ENCODE assay signal across 13 cellular contexts in genomic region chr15:96037584-96037983, GRCh38.
DNase-seq lines count a peak whose midpoint lies in the region; ATAC-seq and TF ChIP-seq lines count a peak whose summit lies in the region.
"Had no signal": no experiment of that assay in that cellular context is flagged by ENCODE, and none has a peak within 500 bp of the region (broad histone marks: within the 10 kb centered on the region; RNA-seq: fewer than 3 reads in every experiment).

No MANE protein-coding gene starts in this region.

- no peaks in the 10 kb centered on the region for H3K9me2 ChIP-seq in GM23338 (ENCODE audit: insufficient read depth)

- H3K36me3 ChIP-seq in IMR-90 (ENCODE audit: control insufficient read depth, insufficient read depth, low read length) (no peaks in the 10 kb centered on the region), GM23338 (ENCODE audit: insufficient read depth) (no peaks in the 10 kb centered on the region)
- H3K36me3 ChIP-seq: esophagus squamous epithelium, left ventricle myocardium inferior had no signal

- H2AK9ac ChIP-seq in IMR-90 (replicated peaks; ENCODE audit: low read depth, low read length, poor library complexity): no peak overlapping the region

- H3K79me1 ChIP-seq in IMR-90 (ENCODE audit: low read depth in 1 of 2, low read length in 2 of 2): no peaks in the 10 kb centered on the region

- no peak for TF ChIP-seq POLR2A in IMR-90 (IDR thresholded peaks at IDR 0.05; ENCODE audit: low read depth, low read length)

- no TSS peak for BruUV-seq in IMR-90 (replicated peaks; lab: Mats Ljungman, UMichigan)

- dilution Hi-C loops in IMR-90 (cut with HindIII; ENCODE audit: low sequenced_read_pairs, unreplicated experiment): no loop called here

- no peak overlapping the region for H4K91ac ChIP-seq in IMR-90 (ENCODE audit: insufficient read depth, low read depth, low read length)

- TF ChIP-seq CTCF in IMR-90 (conservative IDR thresholded peaks at IDR 0.05; ENCODE audit: low read depth, low read length) (no peak), GM23338 (conservative IDR thresholded peaks at IDR 0.05; ENCODE audit: low read depth in 2 of 2) (no peak)

- H4K20me1 ChIP-seq in IMR-90 (ENCODE audit: insufficient read depth, low read length): no peaks in the 10 kb centered on the region
- H4K20me1 ChIP-seq in GM23338 (replicated peaks; ENCODE audit: insufficient read depth): no peaks in the 10 kb centered on the region; the same call in 1 of the 2 replicates

- H3F3A ChIP-seq in GM23338 (replicated peaks; ENCODE audit: low read depth): no peaks in the 10 kb centered on the region

- H2BK15ac ChIP-seq in IMR-90 (ENCODE audit: low read depth, low read length): no peak overlapping the region

- H3K9me3 ChIP-seq in IMR-90 (ENCODE audit: control insufficient read depth, insufficient read depth, low read length): no peaks in the 10 kb centered on the region
- H3K9me3 ChIP-seq: esophagus squamous epithelium, left ventricle myocardium inferior had no signal

- no peak overlapping the region for H3K18ac ChIP-seq in IMR-90 (ENCODE audit: low read depth, low read length)

- H4K5ac ChIP-seq in IMR-90 (ENCODE audit: low read depth, low read length): no peak overlapping the region

- H3K9ac ChIP-seq in IMR-90 (ENCODE audit: low read depth, low read length): no peak overlapping the region

- no peak overlapping the region for H3K4me3 Mint-ChIP-seq in GM23338
- H3K4me3 Mint-ChIP-seq: stimulated activated naive CD8-positive, alpha-beta T cell treated with anti-CD3 and anti-CD28 coated beads, Interleukin-15, Interleukin-2, amounts not matched to agents 100 ng/mL and 50 ng/mL, for 24 hours had no signal

- H3K4me2 ChIP-seq in IMR-90 (ENCODE audit: low read depth, low read length): no peak overlapping the region
- no peak overlapping the region for H3K4me2 ChIP-seq in GM23338

- no peaks in the 10 kb centered on the region for H3K9me3 Mint-ChIP-seq in GM23338
- H3K9me3 Mint-ChIP-seq: stimulated activated naive CD8-positive, alpha-beta T cell treated with anti-CD3 and anti-CD28 coated beads, Interleukin-15, Interleukin-2, amounts not matched to agents 100 ng/mL and 50 ng/mL, for 24 hours had no signal

- H3K9me1 ChIP-seq in IMR-90 (ENCODE audit: insufficient read depth, low read length): no peaks in the 10 kb centered on the region

- H2BK120ac ChIP-seq in IMR-90 (ENCODE audit: low read depth, low read length): no peak overlapping the region

- H3K4me1 ChIP-seq in IMR-90 (ENCODE audit: control insufficient read depth, insufficient read depth, low read length) (no peaks in the 10 kb centered on the region), GM23338 (ENCODE audit: insufficient read depth) (peaks cover 12% of the 10 kb centered on the region; the same call in 1 of the 2 replicates)
- H3K4me1 ChIP-seq: esophagus squamous epithelium had no signal

- H2BK20ac ChIP-seq in IMR-90 (ENCODE audit: low read depth, low read length): no peak overlapping the region

- no peak overlapping the region for H2AK5ac ChIP-seq in IMR-90 (ENCODE audit: low read depth, low read length)

- no peak for TF ChIP-seq RAD21 in IMR-90 (IDR thresholded peaks at IDR 0.05; ENCODE audit: low read length)

- H2AFZ ChIP-seq in IMR-90 (replicated peaks; ENCODE audit: low read length, poor library complexity): no peak overlapping the region
- no peak overlapping the region for H2AFZ ChIP-seq in GM23338

- no peak overlapping the region for H3K27ac Mint-ChIP-seq in GM23338
- H3K27ac Mint-ChIP-seq: stimulated activated naive CD8-positive, alpha-beta T cell treated with anti-CD3 and anti-CD28 coated beads, Interleukin-15, Interleukin-2, amounts not matched to agents 100 ng/mL and 50 ng/mL, for 24 hours had no signal

- intact Hi-C loops in IMR-90 (cut with micrococcal nuclease): no loop called here
- intact Hi-C loops in posterior cingulate gyrus (cut with DNase I): no loop called here

- H3K36me3 Mint-ChIP-seq in GM23338 (ENCODE audit: low read depth): no peaks in the 10 kb centered on the region

- H3K4me1 Mint-ChIP-seq in GM23338: peaks cover 18% of the 10 kb centered on the region

- H3K27ac ChIP-seq in IMR-90 (ENCODE audit: insufficient read depth, low read length) (no peak overlapping the region), GM23338 (ENCODE audit: low read depth) (no peak overlapping the region)
- H3K27ac ChIP-seq: esophagus squamous epithelium, left ventricle myocardium inferior, skin epidermis had no signal

- H3K23ac ChIP-seq in IMR-90 (ENCODE audit: low read depth, low read length): no peak overlapping the region

- DNase-seq in IMR-90 (peak; percentile 68), fibroblast of peridontal ligament (ENCODE audit: extremely low read depth) (peak; percentile 38), NCI-H510A treated with DMSO at 0.1 percent for 48 hours (lab: John Stamatoyannopoulos, UW) (no peak), GM23338 (ENCODE audit: low spot score) (no peak), globus pallidus (ENCODE audit: low spot score) (no peak), posterior cingulate gyrus (no peak)
- DNase-seq: esophagus squamous epithelium, GOT3, left ventricle myocardium inferior had no signal

- no peaks in the 10 kb centered on the region for H3K79me2 ChIP-seq in GM23338 (replicated peaks; ENCODE audit: insufficient read depth)

- no peak overlapping the region for H3K56ac ChIP-seq in IMR-90 (ENCODE audit: extremely low read depth, insufficient read depth, low read length)

- H3K14ac ChIP-seq in IMR-90 (replicated peaks; ENCODE audit: low read depth, low read length): no peak overlapping the region

- no peak overlapping the region for H3K4ac ChIP-seq in IMR-90 (ENCODE audit: low read depth, low read length)

- in situ Hi-C loops in IMR-90 (cut with MboI; ENCODE audit: low sequenced_read_pairs): no loop called here

- POLR2A ChIA-PET in IMR-90 (lab: Charles Lee; ENCODE audit: unreplicated experiment): no interaction called here

- H3K27me3 ChIP-seq in IMR-90 (ENCODE audit: control insufficient read depth, insufficient read depth, low read length) (peaks cover 6% of the 10 kb centered on the region; the same call in 1 of the 2 replicates), GM23338 (ENCODE audit: insufficient read depth) (peaks cover 9% of the 10 kb centered on the region)

- H3K4me3 ChIP-seq in IMR-90 (ENCODE audit: insufficient read depth, low read depth, low read length): no peak overlapping the region
- no peak overlapping the region for H3K4me3 ChIP-seq in GM23338
- H3K4me3 ChIP-seq: esophagus squamous epithelium, left ventricle myocardium inferior, skin epidermis had no signal

- no CpG with 5 or more reads among the region's 4 CpGs for WGBS in IMR-90 (ENCODE audit: extremely low coverage in 2 of 2, insufficient read length in 1 of 2), 2 experiments

- CTCF ChIA-PET in IMR-90 (lab: Yijun Ruan, JAX): interaction anchor here (1.6 kb wide), 1 partner anchor 11 kb away, joined by 8 read pairs; no protein-coding TSS in a partner anchor

- no peak overlapping the region for H2BK5ac ChIP-seq in IMR-90 (ENCODE audit: low read depth, low read length, poor library complexity, severe bottlenecking)

- H3K27me3 Mint-ChIP-seq in GM23338 (ENCODE audit: insufficient read depth, low read depth, poor library complexity): peaks cover 3% of the 10 kb centered on the region

- ATAC-seq in GM18502 (IDR thresholded peaks at IDR 0.05; ENCODE audit: poor library complexity, unreplicated experiment) (peak; percentile 75), GM21786 (IDR thresholded peaks at IDR 0.05; ENCODE audit: unreplicated experiment) (peak; percentile 61), IMR-90 (ENCODE audit: low read depth) (no peak), GM23338 (no peak)

- no peak overlapping the region for H4K8ac ChIP-seq in IMR-90 (ENCODE audit: low read depth in 2 of 2, low read length in 2 of 2)

TF ChIP-seq in IMR-90, 13 proteins besides CTCF, POLR2A, EP300 and RAD21:
- TF ChIP-seq MXI1 (IDR thresholded peaks at IDR 0.05; ENCODE audit: borderline replicate concordance, low read depth, low read length): no peak
- TF ChIP-seq MAFK (IDR thresholded peaks at IDR 0.05; ENCODE audit: low read depth, low read length): no peak
- no peak for TF ChIP-seq MAZ (IDR thresholded peaks at IDR 0.05; ENCODE audit: borderline replicate concordance, low read depth, low read length)

TF ChIP-seq in GM23338, 12 proteins besides CTCF, POLR2A, EP300 and RAD21 (continues in another document):
- no peak for TF ChIP-seq NANOG (IDR thresholded peaks at IDR 0.05; ENCODE audit: borderline replicate concordance)
- no peak for TF ChIP-seq POLR2AphosphoS5 (IDR thresholded peaks at IDR 0.05; ENCODE audit: low read depth)
- no peak for TF ChIP-seq EZH2phosphoT487 (IDR thresholded peaks at IDR 0.05; ENCODE audit: unreplicated experiment)
- TF ChIP-seq EZH2 (IDR thresholded peaks at IDR 0.05; ENCODE audit: low read depth, unreplicated experiment): no peak
- no peak for TF ChIP-seq STAT1 (IDR thresholded peaks at IDR 0.05; ENCODE audit: unreplicated experiment)
- TF ChIP-seq, protein P1, sequence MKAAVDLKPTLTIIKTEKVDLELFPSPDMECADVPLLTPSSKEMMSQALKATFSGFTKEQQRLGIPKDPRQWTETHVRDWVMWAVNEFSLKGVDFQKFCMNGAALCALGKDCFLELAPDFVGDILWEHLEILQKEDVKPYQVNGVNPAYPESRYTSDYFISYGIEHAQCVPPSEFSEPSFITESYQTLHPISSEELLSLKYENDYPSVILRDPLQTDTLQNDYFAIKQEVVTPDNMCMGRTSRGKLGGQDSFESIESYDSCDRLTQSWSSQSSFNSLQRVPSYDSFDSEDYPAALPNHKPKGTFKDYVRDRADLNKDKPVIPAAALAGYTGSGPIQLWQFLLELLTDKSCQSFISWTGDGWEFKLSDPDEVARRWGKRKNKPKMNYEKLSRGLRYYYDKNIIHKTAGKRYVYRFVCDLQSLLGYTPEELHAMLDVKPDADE (IDR thresholded peaks at IDR 0.05): no peak

Comparison
In these comparisons a context has a peak if more than half of its experiments do, and no peak if none do; other contexts are left out.
1. ATAC-seq: peak in GM18502 (single experiment) and GM21786 (single experiment); none in IMR-90 (single experiment) and GM23338 (single experiment).
2. DNase-seq: peak in IMR-90 (single experiment) and fibroblast of peridontal ligament (single experiment); none in NCI-H510A treated with DMSO at 0.1 percent for 48 hours (single experiment), GM23338 (single experiment), globus pallidus (single experiment) and posterior cingulate gyrus (0 of 10).